1 cellular context compared by ENCODE assay signal in genomic region chr2:202377308-202377736, GRCh38.
TF ChIP-seq lines count a peak whose summit lies in the region.

No MANE protein-coding gene starts in this region.

TF ChIP-seq in K562, 482 proteins besides CTCF, POLR2A, EP300 and RAD21 (continued from another document and continues in another):
- TF ChIP-seq ZNF551 (CRISPR knock-in tag; IDR thresholded peaks at IDR 0.05) (no peak), ZBTB33 (CRISPR knock-in tag; IDR thresholded peaks at IDR 0.05) (no peak), ZNF655 (CRISPR knock-in tag; IDR thresholded peaks at IDR 0.05) (no peak), ATF2 (CRISPR knock-in tag; IDR thresholded peaks at IDR 0.05) (no peak), ZNF146 (CRISPR knock-in tag; IDR thresholded peaks at IDR 0.05; ENCODE audit: unreplicated experiment) (no peak), ZNF224 (CRISPR knock-in tag; IDR thresholded peaks at IDR 0.05) (no peak), ZNF3 (CRISPR knock-in tag; IDR thresholded peaks at IDR 0.05) (no peak), SP2 (IDR thresholded peaks at IDR 0.05; ENCODE audit: extremely low read depth, low read depth, low read length, poor library complexity, severe bottlenecking) (no peak), HES1 (IDR thresholded peaks at IDR 0.05; ENCODE audit: low read depth) (no peak), ZBTB7A (IDR thresholded peaks at IDR 0.05; ENCODE audit: borderline replicate concordance, control insufficient read depth, low read depth, low read length) (no peak), PATZ1 (CRISPR knock-in tag; IDR thresholded peaks at IDR 0.05; ENCODE audit: borderline replicate concordance) (no peak), TBP (optimal IDR thresholded peaks at IDR 0.05; ENCODE audit: low read depth, low read length) (peak; percentile 27), CLOCK (CRISPR knock-in tag; IDR thresholded peaks at IDR 0.05; ENCODE audit: borderline replicate concordance) (no peak), ERF (CRISPR knock-in tag; IDR thresholded peaks at IDR 0.05) (no peak), BCOR (IDR thresholded peaks at IDR 0.05) (no peak), ZNF707 (CRISPR knock-in tag; conservative IDR thresholded peaks at IDR 0.05) (no peak), ETV5 (CRISPR knock-in tag; IDR thresholded peaks at IDR 0.05; ENCODE audit: low read depth) (no peak), FOXP1 (CRISPR knock-in tag; IDR thresholded peaks at IDR 0.05) (no peak), ZNF507 (tag; conservative IDR thresholded peaks at IDR 0.05) (no peak), EWSR1 (IDR thresholded peaks at IDR 0.05; ENCODE audit: borderline replicate concordance, low read depth, partially characterized antibody) (no peak), NRF1 (conservative IDR thresholded peaks at IDR 0.05 in 1 of 2, IDR thresholded peaks at IDR 0.05 in 1 of 2) (0 out of 4 replicates have a peak, but pooled peaks of 1 of the 2 experiments have one; percentile 8), CEBPG (CRISPR knock-in tag; IDR thresholded peaks at IDR 0.05) (no peak), CEBPG (tag; conservative IDR thresholded peaks at IDR 0.05 in 1 of 2, IDR thresholded peaks at IDR 0.05 in 1 of 2) (no peak), SREBF1 (IDR thresholded peaks at IDR 0.05; ENCODE audit: borderline replicate concordance, low read depth, low read length) (no peak), CHD7 (IDR thresholded peaks at IDR 0.05; ENCODE audit: low read depth, low read length) (no peak), ZNF253 (CRISPR knock-in tag; conservative IDR thresholded peaks at IDR 0.05) (no peak), JUNB (CRISPR knock-in tag; conservative IDR thresholded peaks at IDR 0.05) (no peak), LCOR (CRISPR knock-in tag; IDR thresholded peaks at IDR 0.05) (no peak), GTF2A2 (tag; IDR thresholded peaks at IDR 0.05) (no peak), BDP1 (IDR thresholded peaks at IDR 0.05; ENCODE audit: insufficient read depth, insufficient read length) (no peak), MNT (conservative IDR thresholded peaks at IDR 0.05) (0 out of 4 replicates have a peak, but pooled peaks have one; percentile 14 to 33), FOS (IDR thresholded peaks at IDR 0.05; ENCODE audit: extremely low read depth, insufficient read length) (no peak), SRSF1 (IDR thresholded peaks at IDR 0.05; ENCODE audit: low read depth, low read length) (no peak), HSF4 (CRISPR knock-in tag; IDR thresholded peaks at IDR 0.05; ENCODE audit: borderline replicate concordance) (no peak), YY1 (IDR thresholded peaks at IDR 0.05; ENCODE audit: borderline replicate concordance in 1 of 3, control insufficient read depth in 1 of 3, extremely low read depth in 1 of 3, insufficient read depth in 3 of 3, insufficient read length in 1 of 3, insufficient replicate concordance in 2 of 3, low read depth in 1 of 3, low read length in 2 of 3) (peak in 1 of 3 experiments; percentile 16), NCOA2 (IDR thresholded peaks at IDR 0.05; ENCODE audit: partially characterized antibody in 2 of 2) (no peak)
